ENCODE assay signal across 1 cellular context in genomic region chr7:29921404-29922010, GRCh38.
TF ChIP-seq lines count a peak whose summit lies in the region.

No MANE protein-coding gene starts in this region.

TF ChIP-seq in HEK293, 187 proteins besides CTCF, POLR2A, EP300 and RAD21 (continued from another document):
- no peak for TF ChIP-seq PRDM10 (tag by site-specific recombination; IDR thresholded peaks at IDR 0.05)
- TF ChIP-seq ZNF2 (tag by site-specific recombination; IDR thresholded peaks at IDR 0.05), result 0 out of 2 replicates have a peak, but pooled peaks have one; percentile 26
- TF ChIP-seq ZNF580 (tag by site-specific recombination; IDR thresholded peaks at IDR 0.05), result no peak
- TF ChIP-seq ZNF654 (tag by site-specific recombination; IDR thresholded peaks at IDR 0.05; ENCODE audit: low read depth), result peak; percentile 78
